Comparison of ENCODE assay signal across 23 cellular contexts in genomic region chr11:103488021-103488420, GRCh38.
A peak's percentile ranks its signal among the peaks of the same experiment; 100 is the strongest.
DNase-seq lines count a peak whose midpoint lies in the region; ATAC-seq and TF ChIP-seq lines count a peak whose summit lies in the region.
"Had no signal": no experiment of that assay in that cellular context is flagged by ENCODE, and none has a peak within 500 bp of the region (broad histone marks: within the 10 kb centered on the region; RNA-seq: fewer than 3 reads in every experiment).

No MANE protein-coding gene starts in this region.

- no peak overlapping the region for H3K4me3 Mint-ChIP-seq in T-helper 1 cell treated with Interleukin-12 subunit alpha and Interleukin-12 subunit beta and Interleukin-4 antibody, amounts not matched to agents 30 μg/mL and 1 μg/mL, for 36 hours
- no peak overlapping the region for H3K4me3 Mint-ChIP-seq in T-helper 17 cell
- H3K4me3 Mint-ChIP-seq: naive thymus-derived CD8-positive, alpha-beta T cell had no signal

- no peaks in the 10 kb centered on the region for H3K36me3 ChIP-seq in OCI-LY7 (ENCODE audit: insufficient read depth, low read length)
- H3K36me3 ChIP-seq: esophagus muscularis mucosa, pancreas, right lobe of liver, SJCRH30, vagina had no signal

- no peaks in the 10 kb centered on the region for H3K79me2 ChIP-seq in OCI-LY7 (ENCODE audit: insufficient read depth, low read depth, low read length)

- CTCF ChIA-PET in OCI-LY7 (lab: Charles Lee; ENCODE audit: unreplicated experiment), result no interaction called here

- no peaks in the 10 kb centered on the region for H3K4me1 ChIP-seq in OCI-LY7 (ENCODE audit: insufficient read depth, low read length, poor library complexity, severe bottlenecking)
- H3K4me1 ChIP-seq: esophagus muscularis mucosa, pancreas, right lobe of liver, SJCRH30, vagina had no signal

- H3K36me3 Mint-ChIP-seq in activated naive CD4-positive, alpha-beta T cell treated with anti-CD3 and anti-CD28 coated beads, Interleukin-2, amount 50 U/mL, for 72 hours, result no peaks in the 10 kb centered on the region
- H3K36me3 Mint-ChIP-seq in T-helper 1 cell treated with Interleukin-12 subunit alpha and Interleukin-12 subunit beta and Interleukin-4 antibody, amounts not matched to agents 30 μg/mL and 1 μg/mL, for 36 hours (ENCODE audit: low read depth), result no peaks in the 10 kb centered on the region
- no peaks in the 10 kb centered on the region for H3K36me3 Mint-ChIP-seq in T-helper 17 cell (ENCODE audit: low read depth)
- H3K36me3 Mint-ChIP-seq: naive thymus-derived CD8-positive, alpha-beta T cell had no signal

- no peak for TF ChIP-seq CTCF in epithelial cell of esophagus (IDR thresholded peaks at IDR 0.05; ENCODE audit: insufficient read depth, low read depth, low read length, missing control alignments)
- TF ChIP-seq CTCF in OCI-LY7 (conservative IDR thresholded peaks at IDR 0.05; ENCODE audit: low read length), result no peak

- H4K20me1 ChIP-seq in OCI-LY7 (ENCODE audit: insufficient read depth, low read length), result no peaks in the 10 kb centered on the region

- H3K9me2 ChIP-seq in OCI-LY7 (ENCODE audit: insufficient read depth, low read length), result no peaks in the 10 kb centered on the region

- no peak overlapping the region for H2AFZ ChIP-seq in OCI-LY7 (ENCODE audit: low read length)

- no peak overlapping the region for H3K27ac Mint-ChIP-seq in activated naive CD4-positive, alpha-beta T cell treated with anti-CD3 and anti-CD28 coated beads, Interleukin-2, amount 50 U/mL, for 72 hours
- peak overlapping the region; percentile 11 for H3K27ac Mint-ChIP-seq in T-helper 1 cell treated with Interleukin-12 subunit alpha and Interleukin-12 subunit beta and Interleukin-4 antibody, amounts not matched to agents 30 μg/mL and 1 μg/mL, for 36 hours
- no peak overlapping the region for H3K27ac Mint-ChIP-seq in T-helper 17 cell
- H3K27ac Mint-ChIP-seq: naive thymus-derived CD8-positive, alpha-beta T cell had no signal

- peaks cover 4% of the 10 kb centered on the region for H3K4me1 Mint-ChIP-seq in T-helper 1 cell treated with Interleukin-12 subunit alpha and Interleukin-12 subunit beta and Interleukin-4 antibody, amounts not matched to agents 30 μg/mL and 1 μg/mL, for 36 hours (ENCODE audit: low read depth)
- no peaks in the 10 kb centered on the region for H3K4me1 Mint-ChIP-seq in T-helper 17 cell
- H3K4me1 Mint-ChIP-seq: naive thymus-derived CD8-positive, alpha-beta T cell had no signal

- no peak overlapping the region for H3K27ac ChIP-seq in OCI-LY7 (ENCODE audit: low read depth, low read length, poor library complexity, severe bottlenecking)
- H3K27ac ChIP-seq: dorsolateral prefrontal cortex, esophagus muscularis mucosa, pancreas, right lobe of liver, SJCRH30, vagina, VCaP had no signal

- no peak for DNase-seq in activated naive CD4-positive, alpha-beta T cell treated with anti-CD3 and anti-CD28 coated beads, Interleukin-2, amount 50 U/mL, for 72 hours (ENCODE audit: low spot score in 2 of 2)
- no peak for DNase-seq in activated naive CD4-positive, alpha-beta T cell treated with anti-CD3 and anti-CD28 coated beads, Interleukin-2, amount 50 U/mL, for 16 hours
- DNase-seq in epithelial cell of esophagus (ENCODE audit: low read depth) (peak; percentile 22), OCI-LY7 (ENCODE audit: low spot score) (no peak), T-helper 17 cell (no peak)
- DNase-seq: activated CD4-positive, alpha-beta T cell treated with anti-CD3 and anti-CD28 coated beads, Interleukin-2, amount 50 U/mL, for 48 hours; C1 segment of cervical spinal cord; dorsolateral prefrontal cortex; EL; left cardiac atrium; mesendoderm; naive thymus-derived CD8-positive, alpha-beta T cell; NCI-H1417; NCI-H526; pancreas; right lobe of liver; SJCRH30 had no signal

- POLR2A ChIA-PET in OCI-LY7 (lab: Charles Lee), result interaction anchor here (1.1 kb wide), 1 partner anchor 15 kb away, joined by 3 read pairs; no protein-coding TSS in a partner anchor

- no peaks in the 10 kb centered on the region for H3K9me3 ChIP-seq in OCI-LY7 (ENCODE audit: low read length)
- no peaks in the 10 kb centered on the region for H3K9me3 ChIP-seq in T-helper 17 cell (ENCODE audit: control insufficient read depth, low read length, poor library complexity, severe bottlenecking)
- H3K9me3 ChIP-seq: esophagus muscularis mucosa, pancreas, right lobe of liver, SJCRH30, vagina had no signal

- H3K4me2 ChIP-seq in OCI-LY7 (ENCODE audit: low read length), result no peak overlapping the region

- peaks cover 0 to 5% of the 10 kb centered on the region in 2 donors for H3K9me3 Mint-ChIP-seq in activated naive CD4-positive, alpha-beta T cell treated with anti-CD3 and anti-CD28 coated beads, Interleukin-2, amount 50 U/mL, for 72 hours
- H3K9me3 Mint-ChIP-seq in T-helper 1 cell treated with Interleukin-12 subunit alpha and Interleukin-12 subunit beta and Interleukin-4 antibody, amounts not matched to agents 30 μg/mL and 1 μg/mL, for 36 hours, result peaks cover 9% of the 10 kb centered on the region

- intact Hi-C loops in OCI-LY7 (cut with micrococcal nuclease; ENCODE audit: unreplicated experiment), result no loop called here

- ATAC-seq in activated naive CD4-positive, alpha-beta T cell treated with anti-CD3 and anti-CD28 coated beads, Interleukin-2, amount 50 U/mL, for 72 hours, result peak; percentile 64 to 90
- ATAC-seq in HG02678 (IDR thresholded peaks at IDR 0.05; ENCODE audit: unreplicated experiment) (no peak), T-helper 17 cell (no peak), HG03442 (IDR thresholded peaks at IDR 0.05; ENCODE audit: unreplicated experiment) (no peak)
- ATAC-seq: left cardiac atrium; naive thymus-derived CD8-positive, alpha-beta T cell; pancreas; right lobe of liver had no signal

- no peaks in the 10 kb centered on the region for H3K27me3 Mint-ChIP-seq in T-helper 1 cell treated with Interleukin-12 subunit alpha and Interleukin-12 subunit beta and Interleukin-4 antibody, amounts not matched to agents 30 μg/mL and 1 μg/mL, for 36 hours (ENCODE audit: low read depth)
- H3K27me3 Mint-ChIP-seq in T-helper 17 cell, result no peaks in the 10 kb centered on the region

- H3K4me3 ChIP-seq in epithelial cell of esophagus (ENCODE audit: low read length) (no peak overlapping the region), OCI-LY7 (ENCODE audit: low read depth, low read length, poor library complexity, severe bottlenecking) (no peak overlapping the region)
- H3K4me3 ChIP-seq: dorsolateral prefrontal cortex, esophagus muscularis mucosa, pancreas, right lobe of liver, SJCRH30, vagina had no signal

- BruUV-seq in OCI-LY7 (replicated peaks; lab: Mats Ljungman, UMichigan), result no TSS peak

Comparison
In these comparisons a context has a peak if more than half of its experiments do, and no peak if none do; other contexts are left out.
1. ATAC-seq: peak in activated naive CD4-positive, alpha-beta T cell treated with anti-CD3 and anti-CD28 coated beads, Interleukin-2, amount 50 U/mL, for 72 hours (2 of 2); none in HG02678 (single experiment), T-helper 17 cell (single experiment) and HG03442 (single experiment).